In genomic region chr17:17358060-17358751, GRCh38 we compare ENCODE assay signal across 23 cellular contexts. TPM values are rescaled to one million over a fixed set of nuclear protein-coding genes. Genes with fewer than 3 reads are reported as not detected.
A peak's percentile ranks its signal among the peaks of the same experiment; 100 is the strongest.
DNase-seq lines count a peak whose midpoint lies in the region; ATAC-seq, FAIRE-seq and TF ChIP-seq lines count a peak whose summit lies in the region.
"Had no signal": no experiment of that assay in that cellular context is flagged by ENCODE, and none has a peak within 500 bp of the region (broad histone marks: within the 10 kb centered on the region; RNA-seq: fewer than 3 reads in every experiment).

No MANE protein-coding gene starts in this region.

- 83% methylated on average over 1 of the region's 3 CpGs for WGBS in right lobe of liver (ENCODE audit: insufficient coverage, low coverage, low lambda C conversion rate, missing lambda C conversion rate)
- 17% methylated on average over 2 of the region's 3 CpGs for whole genome bisulfite sequencing in HepG2 (ENCODE audit: low lambda C conversion rate)
- WGBS in endodermal cell (ENCODE audit: insufficient coverage in 1 of 2, insufficient read length in 1 of 2), 2 experiments: 70 to 75% methylated on average over 1 to 3 of the region's 3 CpGs
- 70% methylated on average over 3 of the region's 3 CpGs for WGBS in smooth muscle cell (ENCODE audit: low lambda C conversion rate)

- no peak overlapping the region for H3K27ac Mint-ChIP-seq in endodermal cell
- H3K27ac Mint-ChIP-seq: CD4-positive, alpha-beta T cell had no signal

- no peak overlapping the region for H3K4me3 Mint-ChIP-seq in endodermal cell
- H3K4me3 Mint-ChIP-seq: CD4-positive, alpha-beta T cell had no signal

- POLR2A ChIA-PET in HepG2 (lab: Yijun Ruan, JAX): interaction anchor here (1.7 kb wide), 1 partner anchor 214 kb away, joined by 5 read pairs; no protein-coding TSS in a partner anchor

- H3K9me3 ChIP-seq in right lobe of liver (no peaks in the 10 kb centered on the region), HepG2 (ENCODE audit: low read length) (no peaks in the 10 kb centered on the region), endodermal cell (ENCODE audit: control insufficient read depth, low read length) (peaks cover 16% of the 10 kb centered on the region), osteoblast (ENCODE audit: low read depth, low read length) (no peaks in the 10 kb centered on the region), smooth muscle cell (replicated peaks; ENCODE audit: low read depth) (no peaks in the 10 kb centered on the region)

- CTCF ChIA-PET in HepG2 (lab: Yijun Ruan, JAX; ENCODE audit: low intra/inter-chr PET ratio, low total read pairs): interaction anchor here (1.1 to 1.3 kb wide), 2 partner anchors 67 to 283 kb away, joined by 4 read pairs; no protein-coding TSS in a partner anchor

- no peak overlapping the region for H3K4me2 ChIP-seq in HepG2 (ENCODE audit: low read depth, low read length)
- H3K4me2 ChIP-seq in osteoblast (ENCODE audit: insufficient read depth, low read length): no peak overlapping the region
- no peak overlapping the region for H3K4me2 ChIP-seq in smooth muscle cell
- H3K4me2 ChIP-seq: BLaER1, KMS-11 had no signal

- TF ChIP-seq POLR2A in right lobe of liver (IDR thresholded peaks at IDR 0.05) (no peak), HepG2 (IDR thresholded peaks at IDR 0.05; ENCODE audit: insufficient read depth in 1 of 2, low read depth in 2 of 2, low read length in 2 of 2) (no peak)

- TF ChIP-seq CTCF in right lobe of liver (IDR thresholded peaks at IDR 0.05) (no peak), HepG2 (CRISPR knock-in tag; IDR thresholded peaks at IDR 0.05) (no peak), endodermal cell (conservative IDR thresholded peaks at IDR 0.05) (no peak), osteoblast (IDR thresholded peaks at IDR 0.05; ENCODE audit: extremely low read depth, low read depth, low read length) (no peak), smooth muscle cell (IDR thresholded peaks at IDR 0.05; ENCODE audit: borderline replicate concordance, insufficient read depth, poor library complexity, severe bottlenecking) (no peak)

- peaks cover 0 to 3% (median 0%) of the 10 kb centered on the region in 4 donors for H3K4me1 ChIP-seq in right lobe of liver
- peaks cover 19% of the 10 kb centered on the region for H3K4me1 ChIP-seq in HepG2 (ENCODE audit: insufficient read depth, low read length)
- H3K4me1 ChIP-seq in endodermal cell (ENCODE audit: control insufficient read depth, insufficient read depth, low read length): no peaks in the 10 kb centered on the region
- peaks cover 5% of the 10 kb centered on the region for H3K4me1 ChIP-seq in osteoblast (ENCODE audit: insufficient read depth, low read length)
- H3K4me1 ChIP-seq in smooth muscle cell (ENCODE audit: low read depth): no peaks in the 10 kb centered on the region

- H3K79me2 ChIP-seq in HepG2 (ENCODE audit: insufficient read depth, low read length) (no peaks in the 10 kb centered on the region), osteoblast (ENCODE audit: insufficient read depth, low read length) (no peaks in the 10 kb centered on the region), smooth muscle cell (ENCODE audit: low read depth) (no peaks in the 10 kb centered on the region)

- peaks cover 11% of the 10 kb centered on the region for H3K36me3 Mint-ChIP-seq in endodermal cell (ENCODE audit: low read depth)

- TF ChIP-seq RAD21 in HepG2 (CRISPR knock-in tag; IDR thresholded peaks at IDR 0.05): no peak

- no peaks in the 10 kb centered on the region for H4K20me1 ChIP-seq in HepG2 (ENCODE audit: insufficient read depth, low read length)
- no peaks in the 10 kb centered on the region for H4K20me1 ChIP-seq in osteoblast (ENCODE audit: insufficient read depth, low read length)
- no peaks in the 10 kb centered on the region for H4K20me1 ChIP-seq in smooth muscle cell (ENCODE audit: low read depth)
- H4K20me1 ChIP-seq: BLaER1 had no signal

- H3K36me3 ChIP-seq in right lobe of liver (no peaks in the 10 kb centered on the region), HepG2 (replicated peaks in 1 of 2; ENCODE audit: control insufficient read depth in 1 of 2, insufficient read depth in 2 of 2, low read length in 2 of 2) (no peaks in the 10 kb centered on the region), endodermal cell (ENCODE audit: control insufficient read depth, insufficient read depth, low read length) (no peaks in the 10 kb centered on the region), osteoblast (ENCODE audit: insufficient read depth, low read length) (no peaks in the 10 kb centered on the region), smooth muscle cell (ENCODE audit: low read depth) (no peaks in the 10 kb centered on the region)
- H3K36me3 ChIP-seq: BLaER1 had no signal

- H3K4me1 Mint-ChIP-seq in endodermal cell: peaks cover 2% of the 10 kb centered on the region

- H2AFZ ChIP-seq in HepG2 (ENCODE audit: low read length) (no peak overlapping the region), osteoblast (ENCODE audit: low read length) (no peak overlapping the region), smooth muscle cell (ENCODE audit: low read depth) (no peak overlapping the region)

- BruUV-seq in HepG2 (replicated peaks; lab: Mats Ljungman, UMichigan): no TSS peak

- H3K9ac ChIP-seq in HepG2 (ENCODE audit: insufficient read depth, low read depth, low read length): no peak overlapping the region
- no peak overlapping the region for H3K9ac ChIP-seq in endodermal cell (ENCODE audit: extremely low read depth, low read length, poor library complexity, severe bottlenecking)
- H3K9ac ChIP-seq in smooth muscle cell (ENCODE audit: low read depth): no peak overlapping the region
- H3K9ac ChIP-seq: BLaER1, KMS-11 had no signal

- in situ Hi-C loops in HepG2 (cut with HindIII; ENCODE audit: extremely low pct_ligation_motif_present, low pct_unique_long_range_greater_than_20kb): loop anchor here (5.0 kb wide), 5 partner anchors 59 to 284 kb away; partner anchors contain the start of gene RASD1

- H3K27me3 ChIP-seq in right lobe of liver (no peaks in the 10 kb centered on the region), HepG2 (ENCODE audit: control insufficient read depth in 1 of 2, insufficient read depth in 2 of 2, low read length in 2 of 2) (peaks cover 0 to 9% of the 10 kb centered on the region in 2 experiments; a peak in 1 of 5 replicates), endodermal cell (ENCODE audit: control insufficient read depth, insufficient read depth, low read length, poor library complexity, severe bottlenecking) (no peaks in the 10 kb centered on the region), osteoblast (ENCODE audit: insufficient read depth, low read length) (no peaks in the 10 kb centered on the region), smooth muscle cell (ENCODE audit: low read depth) (no peaks in the 10 kb centered on the region)
- H3K27me3 ChIP-seq: BLaER1 had no signal

- no peaks in the 10 kb centered on the region for H3F3A ChIP-seq in smooth muscle cell (ENCODE audit: low read depth)

- no peak for FAIRE-seq in HepG2 (lab: Jason Lieb, UNC)
- FAIRE-seq: GM12891, H54, HTR-8/SVneo had no signal

- no peak overlapping the region for H3K4me3 ChIP-seq in right lobe of liver
- no peak overlapping the region for H3K4me3 ChIP-seq in HepG2 (replicated peaks in 1 of 3; ENCODE audit: insufficient read depth in 1 of 3, low read depth in 2 of 3, low read length in 3 of 3)
- no peak overlapping the region for H3K4me3 ChIP-seq in endodermal cell (ENCODE audit: low read length)
- no peak overlapping the region for H3K4me3 ChIP-seq in osteoblast (ENCODE audit: insufficient read depth, low read length)
- H3K4me3 ChIP-seq in smooth muscle cell: no peak overlapping the region
- H3K4me3 ChIP-seq: BLaER1 had no signal

- no peak for TF ChIP-seq EP300 in HepG2 (IDR thresholded peaks at IDR 0.05; ENCODE audit: low read depth in 2 of 2, low read length in 2 of 2)
- no peak for TF ChIP-seq EP300 in HepG2 (CRISPR knock-in tag; IDR thresholded peaks at IDR 0.05; ENCODE audit: borderline replicate concordance)

- H3K27me3 Mint-ChIP-seq in endodermal cell (ENCODE audit: insufficient read depth): peaks cover 13% of the 10 kb centered on the region

- DNase-seq in right lobe of liver: peak in 2 of 3 donors; percentile 11 to 17
- no peak for DNase-seq in HepG2 (ENCODE audit: low spot score)
- DNase-seq in endodermal cell: peak; percentile 30
- DNase-seq in osteoblast (ENCODE audit: insufficient read length, low spot score, missing footprints): peak; percentile 21
- DNase-seq in NCI-H69 (lab: John Stamatoyannopoulos, UW): no peak
- no peak for DNase-seq in smooth muscle cell (lab: John Stamatoyannopoulos, UW; ENCODE audit: unreplicated experiment)
- DNase-seq in cerebellar nuclear complex (lab: John Stamatoyannopoulos, UW): no peak
- DNase-seq: ACHN; CD4-positive, alpha-beta T cell; COR-L47; IMR-90; NCI-H1105; NCI-H146; NCI-H2029; NCI-H510A treated with DMSO at 0.1 percent for 48 hours; NCI-H774; NK-92 treated with Interleukin-12 subunit alpha and Interleukin-12 subunit beta, amount 100 ng/mL, for 24 hours had no signal

- H3K27ac ChIP-seq in right lobe of liver: no peak overlapping the region
- no peak overlapping the region for H3K27ac ChIP-seq in HepG2 (ENCODE audit: extremely low read length, insufficient read depth, low read length)
- H3K27ac ChIP-seq in endodermal cell (ENCODE audit: low read depth, low read length): no peak overlapping the region
- H3K27ac ChIP-seq in osteoblast (ENCODE audit: low read depth, low read length): no peak overlapping the region
- no peak overlapping the region for H3K27ac ChIP-seq in smooth muscle cell (ENCODE audit: low read depth)
- H3K27ac ChIP-seq: BLaER1, KMS-11 had no signal

- intact Hi-C loops in right lobe of liver (cut with DNase I): loop anchor here in 1 of 2 donors (5.0 kb wide), 1 partner anchor 284 kb away; no protein-coding TSS in a partner anchor
- intact Hi-C loops in HepG2 (cut with micrococcal nuclease; ENCODE audit: unreplicated experiment): no loop called here

- peaks cover 24% of the 10 kb centered on the region for H3K9me3 Mint-ChIP-seq in endodermal cell

- no peak for ATAC-seq in right lobe of liver
- no peak for ATAC-seq in HepG2
- ATAC-seq: Panc1 had no signal

RNA-seq across cellular contexts. Expression of gene NT5M, which starts 55.0 kb away (rescaled TPM):
- 1 to 10 TPM in 2 of 6 experiments, under 1 TPM in 4; 0.51 to 3.0 (median 0.87) TPM for total RNA-seq in right lobe of liver
- 0.55 and 0.63 TPM in 2 replicates for total RNA-seq in HepG2 (2016; rRNA removed; fragmentation: Illumina TruSeq; extraction: Trizol)
- 1.7 and 2.0 TPM in 2 replicates for total RNA-seq in HepG2 (2016; cell fraction: cytosol; rRNA removed; fragmentation: Illumina TruSeq; extraction: Trizol; ENCODE audit: low read depth)
- total RNA-seq in HepG2 (2016; cell fraction: insoluble cytoplasmic fraction; rRNA removed; fragmentation: Illumina TruSeq; extraction: Trizol): 0.46 and 0.50 TPM in 2 replicates
- 1.5 and 2.3 TPM in 2 replicates for total RNA-seq in HepG2 (2016; cell fraction: membrane; rRNA removed; fragmentation: Illumina TruSeq; extraction: Trizol)
- total RNA-seq in HepG2 (2016; cell fraction: nucleus; rRNA removed; fragmentation: Illumina TruSeq; extraction: Trizol): not detected in 2 replicates
- 0.78 and 1.0 TPM in 2 replicates for polyA plus RNA-seq in HepG2 (2011; rRNA removed)
- polyA plus RNA-seq in HepG2 (2011; cell fraction: cytosol; rRNA removed): 0.54 and 1.2 TPM in 2 replicates
- 2.0 and 2.4 TPM in 2 replicates for polyA plus RNA-seq in HepG2 (2011; cell fraction: nucleus; rRNA removed)
- 1.1 and 1.2 TPM in 2 replicates for polyA plus RNA-seq in HepG2 (2012)
- 1.7 and 1.9 TPM in 2 replicates for polyA plus RNA-seq in HepG2 (2016; cell fraction: cytosol; fragmentation: Illumina TruSeq; extraction: Trizol; ENCODE audit: low read depth)
- polyA plus RNA-seq in HepG2 (2016; cell fraction: insoluble cytoplasmic fraction; fragmentation: Illumina TruSeq; extraction: Trizol; ENCODE audit: low read depth): 0.56 and 0.79 TPM in 2 replicates
- polyA plus RNA-seq in HepG2 (2016; cell fraction: membrane; fragmentation: Illumina TruSeq; extraction: Trizol; ENCODE audit: low read depth): 1.4 and 1.5 TPM in 2 replicates
- polyA plus RNA-seq in HepG2 (2016; cell fraction: nucleus; fragmentation: Illumina TruSeq; extraction: Trizol; ENCODE audit: insufficient read depth, low read depth): 0.63 and 0.85 TPM in 2 replicates
- polyA minus RNA-seq in HepG2 (2011; rRNA and poly(A)+ RNA removed; ENCODE audit: low replicate concordance): 1.1 and 2.2 TPM in 2 replicates
- 1.2 TPM in 1 of 2 replicates, not detected in the other for polyA minus RNA-seq in HepG2 (2011; cell fraction: cytosol; rRNA and poly(A)+ RNA removed)
- polyA minus RNA-seq in HepG2 (2011; cell fraction: nucleus; rRNA and poly(A)+ RNA removed): not detected in 2 replicates
- total RNA-seq in endodermal cell: 10 to 100 TPM in 1 of 2 donors, 1 to 10 TPM in 1; 6.5 to 11.8 TPM
- polyA plus RNA-seq in endodermal cell (2013, experiment 1 of 2): 6.3 TPM
- 6.3 TPM for polyA plus RNA-seq in endodermal cell (2013, experiment 2 of 2)
- 0.36 and 1.2 TPM in 2 replicates for total RNA-seq in osteoblast
- 2.5 and 4.5 TPM in 2 replicates for total RNA-seq in smooth muscle cell
- polyA plus RNA-seq in smooth muscle cell: 6.1 and 7.5 TPM in 2 replicates

Comparison
In these comparisons a context has a peak if more than half of its experiments do, and no peak if none do; other contexts are left out.
1. DNase-seq: peak in right lobe of liver (2 of 3), endodermal cell (single experiment) and osteoblast (single experiment); none in HepG2 (single experiment), NCI-H69 (single experiment), smooth muscle cell (single experiment) and cerebellar nuclear complex (0 of 2).